19 cellular contexts compared by ENCODE assay signal in the genomic region with DNA sequence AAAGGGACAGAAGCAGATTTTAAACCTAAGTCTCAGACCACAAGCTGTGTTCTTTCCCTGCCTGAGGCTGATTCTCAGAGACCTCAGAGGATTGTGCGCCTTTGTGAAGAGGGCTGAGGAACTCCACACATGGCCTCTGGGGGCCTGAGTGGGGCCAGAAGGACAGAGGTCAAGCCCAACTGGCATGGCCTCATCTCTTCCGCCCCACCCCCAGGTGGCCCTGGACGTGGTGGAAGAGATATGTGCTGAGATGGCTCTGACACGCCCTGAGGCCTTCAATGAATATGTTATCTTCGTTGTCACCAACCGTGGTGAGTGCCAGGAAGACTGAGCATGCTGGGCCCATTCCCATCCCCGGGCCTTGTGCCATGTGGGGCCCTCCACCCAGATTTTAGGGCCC.
"Had no signal": no experiment of that assay in that cellular context is flagged by ENCODE, and none has a peak within 500 bp of the region (broad histone marks: within the 10 kb centered on the region; RNA-seq: fewer than 3 reads in every experiment).

No MANE protein-coding gene starts in this region.

- H3K9me3 ChIP-seq: esophagus squamous epithelium, neutrophil, sigmoid colon, suprapubic skin, thyroid gland had no signal

- FAIRE-seq: colon, keratinocyte, urothelium cell line had no signal

- H3K36me3 ChIP-seq: esophagus squamous epithelium, neutrophil, sigmoid colon, suprapubic skin, thyroid gland had no signal

- H3K27me3 ChIP-seq: esophagus squamous epithelium, neutrophil, sigmoid colon, suprapubic skin, thyroid gland had no signal

- H3K4me3 ChIP-seq: esophagus squamous epithelium, lung, sigmoid colon, skin epidermis, suprapubic skin, thyroid gland had no signal

- H3K27ac ChIP-seq: epithelial cell of prostate, esophagus squamous epithelium, neutrophil, sigmoid colon, skin epidermis, suprapubic skin, thyroid gland had no signal

- DNase-seq: effector memory CD8-positive, alpha-beta T cell; esophagus squamous epithelium; foreskin fibroblast; immature natural killer cell; left ventricle myocardium superior; mesenchymal stem cell; naive B cell; posterior cingulate gyrus; sigmoid colon; stimulated activated naive CD4-positive, alpha-beta T cell treated with Interleukin-2 at 50 U/mL for 16 hours; thyroid gland had no signal

- ATAC-seq: effector memory CD8-positive, alpha-beta T cell; left ventricle myocardium superior had no signal
